1 cellular context compared by ENCODE assay signal in genomic region chr21:46149205-46149901, GRCh38.
TF ChIP-seq lines count a peak whose summit lies in the region.

No MANE protein-coding gene starts in this region.

TF ChIP-seq in HepG2, 621 proteins besides CTCF, POLR2A, EP300 and RAD21 (continued from another document):
- no peak for TF ChIP-seq ZBTB10 (CRISPR knock-in tag; IDR thresholded peaks at IDR 0.05; ENCODE audit: borderline replicate concordance)
- TF ChIP-seq CEBPZ (IDR thresholded peaks at IDR 0.05; ENCODE audit: low read length), result no peak
- peak; percentile 54 for TF ChIP-seq ZNF687 (CRISPR knock-in tag; IDR thresholded peaks at IDR 0.05)
- TF ChIP-seq ZNF274 (CRISPR knock-in tag; IDR thresholded peaks at IDR 0.05), result 0 out of 2 replicates have a peak, but pooled peaks have one; percentile 13
- no peak for TF ChIP-seq ZNF572 (CRISPR knock-in tag; IDR thresholded peaks at IDR 0.05)
- peak; percentile 36; the same call in 1 of the 2 replicates for TF ChIP-seq GATAD2A (CRISPR knock-in tag; IDR thresholded peaks at IDR 0.05)
- TF ChIP-seq ZNF639 (CRISPR knock-in tag; conservative IDR thresholded peaks at IDR 0.05), result no peak
- no peak for TF ChIP-seq KMT2A (CRISPR knock-in tag; IDR thresholded peaks at IDR 0.05)
- TF ChIP-seq ZNF597 (CRISPR knock-in tag; IDR thresholded peaks at IDR 0.05), result no peak
- TF ChIP-seq AKAP8 (CRISPR knock-in tag; IDR thresholded peaks at IDR 0.05), result no peak
- no peak for TF ChIP-seq ZNF644 (CRISPR knock-in tag; IDR thresholded peaks at IDR 0.05; ENCODE audit: low read depth)
- TF ChIP-seq KLF11 (CRISPR knock-in tag; IDR thresholded peaks at IDR 0.05), result no peak
- no peak for TF ChIP-seq ZFP37 (CRISPR knock-in tag; IDR thresholded peaks at IDR 0.05; ENCODE audit: borderline replicate concordance)
- no peak for TF ChIP-seq SMAD1 (CRISPR knock-in tag; IDR thresholded peaks at IDR 0.05; ENCODE audit: borderline replicate concordance, low read depth)
- no peak for TF ChIP-seq ZNF331 (CRISPR knock-in tag; IDR thresholded peaks at IDR 0.05)
- TF ChIP-seq ZNF329 (CRISPR knock-in tag; IDR thresholded peaks at IDR 0.05; ENCODE audit: low read depth), result no peak
- TF ChIP-seq DDIT3 (CRISPR knock-in tag; IDR thresholded peaks at IDR 0.05), result no peak
- TF ChIP-seq MTERF4 (CRISPR knock-in tag; IDR thresholded peaks at IDR 0.05), result no peak
- TF ChIP-seq RAD51 (IDR thresholded peaks at IDR 0.05; ENCODE audit: borderline replicate concordance), result no peak
- TF ChIP-seq BRCA1 (CRISPR knock-in tag; IDR thresholded peaks at IDR 0.05), result no peak
- TF ChIP-seq SRY (CRISPR knock-in tag; IDR thresholded peaks at IDR 0.05), result no peak
- no peak for TF ChIP-seq ZFP82 (CRISPR knock-in tag; IDR thresholded peaks at IDR 0.05; ENCODE audit: borderline replicate concordance)
- TF ChIP-seq ZNF256 (CRISPR knock-in tag; conservative IDR thresholded peaks at IDR 0.05), result no peak
- peak; percentile 16; the same call in 1 of the 2 replicates for TF ChIP-seq PATZ1 (CRISPR knock-in tag; IDR thresholded peaks at IDR 0.05)
- no peak for TF ChIP-seq PHF20 (CRISPR knock-in tag; IDR thresholded peaks at IDR 0.05)
- TF ChIP-seq ZNF776 (CRISPR knock-in tag; IDR thresholded peaks at IDR 0.05), result no peak
- no peak for TF ChIP-seq ZNF839 (CRISPR knock-in tag; IDR thresholded peaks at IDR 0.05; ENCODE audit: borderline replicate concordance)
- TF ChIP-seq ZBTB33 (CRISPR knock-in tag; IDR thresholded peaks at IDR 0.05), result peak; percentile 99
- TF ChIP-seq POGK (CRISPR knock-in tag; conservative IDR thresholded peaks at IDR 0.05), result no peak
- TF ChIP-seq WIZ (CRISPR knock-in tag; IDR thresholded peaks at IDR 0.05), result no peak
- TF ChIP-seq MXD3 (CRISPR knock-in tag; IDR thresholded peaks at IDR 0.05), result no peak
